ENCODE assay signal across 22 cellular contexts in the genomic region with DNA sequence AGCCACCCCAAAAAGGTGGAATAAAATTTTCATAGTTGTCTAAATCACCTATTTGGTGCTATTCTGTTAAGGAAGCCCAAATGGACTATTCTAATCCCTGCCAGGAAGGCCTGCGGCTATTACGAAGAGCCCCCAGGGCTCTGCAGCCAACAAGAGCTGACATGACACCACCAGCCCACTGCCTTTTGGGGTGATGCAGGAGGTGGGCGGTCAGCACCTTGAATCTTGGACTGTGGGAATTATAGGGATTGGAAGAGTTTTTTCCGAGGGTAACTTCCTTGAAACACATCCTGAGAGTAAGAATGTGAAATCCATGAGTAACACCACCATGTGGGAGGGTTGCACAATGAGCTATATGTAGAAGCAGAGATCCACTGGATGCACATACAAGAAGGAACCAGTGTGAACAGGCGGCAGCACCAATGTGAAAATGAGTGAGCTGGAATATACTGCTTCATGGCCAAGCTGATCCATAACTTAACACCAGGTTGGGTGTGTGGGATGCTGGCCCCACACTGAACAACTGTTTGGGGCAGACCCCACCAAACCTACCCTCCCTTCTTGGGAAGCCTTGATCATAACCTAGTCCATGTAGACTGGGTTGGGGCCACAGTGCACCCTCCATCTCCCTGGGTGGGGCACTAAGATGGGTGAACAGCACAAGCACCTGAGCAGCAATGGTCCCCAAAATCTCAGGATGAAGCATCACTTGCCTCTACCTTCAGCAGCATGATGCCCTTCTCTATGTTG.
DNase-seq lines count a peak whose midpoint lies in the region; TF ChIP-seq lines count a peak whose summit lies in the region.
"Had no signal": no experiment of that assay in that cellular context is flagged by ENCODE, and none has a peak within 500 bp of the region (broad histone marks: within the 10 kb centered on the region; RNA-seq: fewer than 3 reads in every experiment).

No MANE protein-coding gene starts in this region.

- TF ChIP-seq POLR2A in breast epithelium (IDR thresholded peaks at IDR 0.05) = no peak

- H3K27ac ChIP-seq in breast epithelium = no peak overlapping the region
- H3K27ac ChIP-seq: body of pancreas, KMS-11, neutrophil, Peyer's patch, spleen, uterus had no signal

- CTCF ChIA-PET in MCF 10A (lab: Yijun Ruan, JAX) = interaction anchor here (0.6 to 3.1 kb wide), 7 partner anchors 16 to 465 kb away, joined by 3 to 16 read pairs (median 4); no protein-coding TSS in a partner anchor

- H3K9me3 ChIP-seq in breast epithelium = peaks cover 10% of the 10 kb centered on the region in 2 donors
- H3K9me3 ChIP-seq: body of pancreas, uterus had no signal

- no TSS peak for BruUV-seq in MCF 10A (replicated peaks; lab: Mats Ljungman, UMichigan)

- no peaks in the 10 kb centered on the region for H3K27me3 ChIP-seq in breast epithelium
- H3K27me3 ChIP-seq: body of pancreas, neutrophil, Peyer's patch, uterus had no signal

- no peaks in the 10 kb centered on the region for H3K27me3 Mint-ChIP-seq in MCF 10A (ENCODE audit: insufficient read depth, unreplicated experiment)

- no peaks in the 10 kb centered on the region for H3K36me3 Mint-ChIP-seq in MCF 10A (ENCODE audit: insufficient read depth, unreplicated experiment)
- H3K36me3 Mint-ChIP-seq: activated naive CD8-positive, alpha-beta T cell treated with anti-CD3 and anti-CD28 coated beads, Interleukin-2, amount 10 ng/mL, durations not matched to agents 7 days and 5 days had no signal

- no peaks in the 10 kb centered on the region for H3K4me1 ChIP-seq in breast epithelium
- H3K4me1 ChIP-seq: body of pancreas, Peyer's patch, spleen, uterus had no signal

- peak; percentile 83 for DNase-seq in MCF 10A (ENCODE audit: unreplicated experiment)
- DNase-seq in breast epithelium (ENCODE audit: low spot score in 2 of 2) = no peak
- DNase-seq in amniotic epithelial cell (ENCODE audit: low read depth) = peak; percentile 6
- DNase-seq in kidney tubule cell (ENCODE audit: low spot score) = peak; percentile 25
- no peak for DNase-seq in AML-193 (lab: John Stamatoyannopoulos, UW)
- no peak for DNase-seq in DMS153 (lab: John Stamatoyannopoulos, UW)
- no peak for DNase-seq in NCI-H2081 (lab: John Stamatoyannopoulos, UW)
- no peak for DNase-seq in NCI-H510A (lab: John Stamatoyannopoulos, UW)
- DNase-seq: activated CD4-positive, alpha-beta T cell treated with anti-CD3 and anti-CD28 coated beads for 1 hour; activated naive CD8-positive, alpha-beta T cell treated with anti-CD3 and anti-CD28 coated beads, Interleukin-2, amount 10 ng/mL, durations not matched to agents 7 days and 5 days; body of pancreas; cortex of kidney; NCI-H1092 treated with DMSO at 0.1 percent for 48 hours; NCI-H2029; Peyer's patch; SK-N-SH; spleen; T-helper 9 cell; uterus had no signal

- H3K4me1 Mint-ChIP-seq in MCF 10A (ENCODE audit: insufficient read depth, unreplicated experiment) = peaks cover 17% of the 10 kb centered on the region
- H3K4me1 Mint-ChIP-seq: activated naive CD8-positive, alpha-beta T cell treated with anti-CD3 and anti-CD28 coated beads, Interleukin-2, amount 10 ng/mL, durations not matched to agents 7 days and 5 days; activated T-helper 17 cell treated with anti-CD3 and anti-CD28 coated beads, Interleukin-2, amount 50 U/mL, for 72 hours had no signal

- H3K36me3 ChIP-seq in breast epithelium = no peaks in the 10 kb centered on the region
- H3K36me3 ChIP-seq: neutrophil, Peyer's patch, spleen, uterus had no signal

- H3K4me3 Mint-ChIP-seq in MCF 10A (ENCODE audit: unreplicated experiment) = no peak overlapping the region
- H3K4me3 Mint-ChIP-seq: activated naive CD8-positive, alpha-beta T cell treated with anti-CD3 and anti-CD28 coated beads, Interleukin-2, amount 10 ng/mL, durations not matched to agents 7 days and 5 days; activated T-helper 17 cell treated with anti-CD3 and anti-CD28 coated beads, Interleukin-2, amount 50 U/mL, for 72 hours had no signal

- TF ChIP-seq CTCF in MCF 10A (IDR thresholded peaks at IDR 0.05; ENCODE audit: unreplicated experiment) (no peak), breast epithelium (IDR thresholded peaks at IDR 0.05) (no peak)

- no peak overlapping the region for H3K4me3 ChIP-seq in breast epithelium
- H3K4me3 ChIP-seq: body of pancreas, Peyer's patch, spleen, uterus had no signal

- peaks cover 19% of the 10 kb centered on the region for H3K9me3 Mint-ChIP-seq in MCF 10A (ENCODE audit: unreplicated experiment)

- POLR2A ChIA-PET in MCF 10A (lab: Yijun Ruan, JAX) = interaction anchor here (0.6 to 3.5 kb wide), 4 partner anchors 16 to 311 kb away, joined by 3 to 9 read pairs (median 4); no protein-coding TSS in a partner anchor

- intact Hi-C loops in MCF 10A (cut with micrococcal nuclease) = loop anchor here (5.0 kb wide), 1 partner anchor 84 kb away; no protein-coding TSS in a partner anchor
- intact Hi-C loops in breast epithelium (cut with DNase I; ENCODE audit: low total_unique reads) = no loop called here

- no peak overlapping the region for H3K27ac Mint-ChIP-seq in MCF 10A (ENCODE audit: low read depth, unreplicated experiment)
- H3K27ac Mint-ChIP-seq: activated naive CD8-positive, alpha-beta T cell treated with anti-CD3 and anti-CD28 coated beads, Interleukin-2, amount 10 ng/mL, durations not matched to agents 7 days and 5 days; activated T-helper 17 cell treated with anti-CD3 and anti-CD28 coated beads, Interleukin-2, amount 50 U/mL, for 72 hours had no signal

Comparison
In these comparisons a context has a peak if more than half of its experiments do, and no peak if none do; other contexts are left out.
1. DNase-seq: peak in MCF 10A (single experiment), amniotic epithelial cell (single experiment) and kidney tubule cell (single experiment); none in breast epithelium (0 of 2), AML-193 (0 of 2), DMS153 (single experiment), NCI-H2081 (0 of 2) and NCI-H510A (single experiment).